ENCODE assay signal across 13 cellular contexts in the genomic region with DNA sequence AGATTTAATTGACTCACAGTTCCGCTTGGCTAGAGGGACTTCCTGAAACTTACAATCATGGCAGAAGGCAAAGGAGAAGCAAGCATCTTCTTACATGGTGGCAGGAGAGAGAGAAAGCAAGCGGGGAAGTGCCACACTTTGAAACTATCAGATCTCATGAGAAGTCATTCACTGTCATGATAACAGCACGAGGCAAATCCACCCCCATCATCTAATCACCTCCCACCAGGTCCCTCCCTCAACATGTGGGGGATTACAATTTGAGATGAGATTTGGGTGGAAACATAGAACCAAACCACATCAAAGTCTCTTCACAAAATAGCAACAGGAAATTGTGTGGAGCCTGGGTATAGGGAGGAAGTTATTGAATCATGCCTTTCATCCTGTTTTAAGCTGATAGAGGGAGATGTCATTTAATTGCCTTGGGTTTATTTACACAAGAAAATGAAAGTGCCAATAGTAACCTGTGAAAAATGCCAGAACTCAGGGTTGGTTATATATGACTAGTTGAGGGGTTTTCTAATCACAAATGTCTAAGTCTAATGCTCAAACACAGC.
DNase-seq lines count a peak whose midpoint lies in the region; ATAC-seq and TF ChIP-seq lines count a peak whose summit lies in the region.
"Had no signal": no experiment of that assay in that cellular context is flagged by ENCODE, and none has a peak within 500 bp of the region (broad histone marks: within the 10 kb centered on the region; RNA-seq: fewer than 3 reads in every experiment).

No MANE protein-coding gene starts in this region.

- peaks cover 8% of the 10 kb centered on the region for H3K4me1 Mint-ChIP-seq in activated CD8-positive, alpha-beta memory T cell treated with anti-CD3 and anti-CD28 coated beads, Interleukin-2, amount 10 ng/mL, durations not matched to agents 7 days and 5 days

- H3K4me3 Mint-ChIP-seq in activated CD8-positive, alpha-beta memory T cell treated with anti-CD3 and anti-CD28 coated beads, Interleukin-2, amount 10 ng/mL, durations not matched to agents 7 days and 5 days, result no peak overlapping the region
- H3K4me3 Mint-ChIP-seq: naive B cell had no signal

- peaks cover 3% of the 10 kb centered on the region for H3K9me3 Mint-ChIP-seq in activated CD8-positive, alpha-beta memory T cell treated with anti-CD3 and anti-CD28 coated beads, Interleukin-2, amount 10 ng/mL, durations not matched to agents 7 days and 5 days (ENCODE audit: low read depth)

- H3K4me3 ChIP-seq in fibroblast of pulmonary artery (replicated peaks; ENCODE audit: low read depth, low read length), result no peak overlapping the region
- H3K4me3 ChIP-seq: K562, SK-N-MC had no signal

- TF ChIP-seq CTCF in fibroblast of pulmonary artery (IDR thresholded peaks at IDR 0.05; ENCODE audit: low read length, missing control alignments), result no peak

- H3K36me3 Mint-ChIP-seq in activated CD8-positive, alpha-beta memory T cell treated with anti-CD3 and anti-CD28 coated beads, Interleukin-2, amount 10 ng/mL, durations not matched to agents 7 days and 5 days, result no peaks in the 10 kb centered on the region
- H3K36me3 Mint-ChIP-seq: naive B cell had no signal

- CTCF ChIA-PET in activated CD8-positive, alpha-beta memory T cell treated with anti-CD3 and anti-CD28 coated beads, Interleukin-2, amount 10 ng/mL, durations not matched to agents 7 days and 5 days (lab: Charles Lee), result no interaction called here

- H3K27me3 Mint-ChIP-seq in activated CD8-positive, alpha-beta memory T cell treated with anti-CD3 and anti-CD28 coated beads, Interleukin-2, amount 10 ng/mL, durations not matched to agents 7 days and 5 days, result no peaks in the 10 kb centered on the region
- H3K27me3 Mint-ChIP-seq: naive B cell had no signal

- DNase-seq in NCI-H526 (lab: John Stamatoyannopoulos, UW), result peak; percentile 17 to 30
- DNase-seq in activated CD8-positive, alpha-beta memory T cell treated with anti-CD3 and anti-CD28 coated beads, Interleukin-2, amount 10 ng/mL, durations not matched to agents 7 days and 5 days, result no peak
- DNase-seq in fibroblast of pulmonary artery (ENCODE audit: low read depth), result peak; percentile 13
- peak; percentile 25 for DNase-seq in stimulated activated CD8-positive, alpha-beta memory T cell treated with anti-CD3 and anti-CD28 coated beads, Interleukin-12 subunit alpha, Interleukin-12 subunit beta, amount 100 ng/mL, for 1 hour (ENCODE audit: low read depth)
- DNase-seq in iPS-NIHi7 (ENCODE audit: extremely low spot score), result no peak
- DNase-seq in NK-92 treated with Interleukin-12 subunit alpha and Interleukin-12 subunit beta, amount 100 ng/mL, for 24 hours (lab: John Stamatoyannopoulos, UW), result no peak
- no peak for DNase-seq in NCI-H128 (lab: John Stamatoyannopoulos, UW; ENCODE audit: unreplicated experiment)
- DNase-seq: erythroblast, HCEC 1CT, naive B cell had no signal

- ATAC-seq in activated CD8-positive, alpha-beta memory T cell treated with anti-CD3 and anti-CD28 coated beads, Interleukin-2, amount 10 ng/mL, durations not matched to agents 7 days and 5 days, result no peak
- no peak for ATAC-seq in HG03460 (IDR thresholded peaks at IDR 0.05; ENCODE audit: unreplicated experiment)
- ATAC-seq: K562 had no signal

- H3K27ac Mint-ChIP-seq in activated CD8-positive, alpha-beta memory T cell treated with anti-CD3 and anti-CD28 coated beads, Interleukin-2, amount 10 ng/mL, durations not matched to agents 7 days and 5 days, result peak overlapping the region; percentile 31
- H3K27ac Mint-ChIP-seq: naive B cell had no signal

Comparison
In these comparisons a context has a peak if more than half of its experiments do, and no peak if none do; other contexts are left out.
1. DNase-seq: peak in NCI-H526 (2 of 2), fibroblast of pulmonary artery (single experiment) and stimulated activated CD8-positive, alpha-beta memory T cell treated with anti-CD3 and anti-CD28 coated beads, Interleukin-12 subunit alpha, Interleukin-12 subunit beta, amount 100 ng/mL, for 1 hour (single experiment); none in activated CD8-positive, alpha-beta memory T cell treated with anti-CD3 and anti-CD28 coated beads, Interleukin-2, amount 10 ng/mL, durations not matched to agents 7 days and 5 days (single experiment), iPS-NIHi7 (single experiment), NK-92 treated with Interleukin-12 subunit alpha and Interleukin-12 subunit beta, amount 100 ng/mL, for 24 hours (single experiment) and NCI-H128 (single experiment).